ENCODE assay signal across 21 cellular contexts in genomic region chr18:30387401-30387800, GRCh38.
"Had no signal": no experiment of that assay in that cellular context is flagged by ENCODE, and none has a peak within 500 bp of the region (broad histone marks: within the 10 kb centered on the region; RNA-seq: fewer than 3 reads in every experiment).

No MANE protein-coding gene starts in this region.

- H3K4me1 ChIP-seq: esophagus muscularis mucosa, tibial nerve, vagina had no signal

- H3K9me3 ChIP-seq: esophagus muscularis mucosa, mucosa of descending colon, neutrophil, tibial nerve, vagina had no signal

- H3K27ac ChIP-seq: dorsolateral prefrontal cortex, esophagus muscularis mucosa, neutrophil, tibial nerve, vagina had no signal

- H3K4me3 Mint-ChIP-seq: activated T-helper 17 cell treated with anti-CD3 and anti-CD28 coated beads, Interleukin-2, amount 50 U/mL, for 72 hours; naive thymus-derived CD4-positive, alpha-beta T cell; T-helper 2 cell treated with Interferon-gamma antibody and Interleukin-4, amounts not matched to agents 5 μg/mL and 100 μg/mL, for 36 hours had no signal

- H3K36me3 ChIP-seq: esophagus muscularis mucosa, neutrophil, tibial nerve, vagina had no signal

- H3K4me1 Mint-ChIP-seq: activated T-helper 17 cell treated with anti-CD3 and anti-CD28 coated beads, Interleukin-2, amount 50 U/mL, for 72 hours; naive thymus-derived CD4-positive, alpha-beta T cell had no signal

- DNase-seq: activated CD4-positive, CD25-positive, alpha-beta regulatory T cell treated with anti-CD3 and anti-CD28 coated beads, Interleukin-2, amount 50 U/mL, for 72 hours; activated naive CD4-positive, alpha-beta T cell treated with Interleukin-2 at 50 U/mL for 16 hours; activated T-cell treated with anti-CD3 and anti-CD28 coated beads for 4 hours; aorta; dorsolateral prefrontal cortex; glutamatergic neuron; left colon; mucosa of descending colon; naive thymus-derived CD4-positive, alpha-beta T cell; posterior cingulate gyrus; retina; stimulated activated CD4-positive, alpha-beta T cell treated with anti-CD3 and anti-CD28 coated beads, Interleukin-2, amount 100 ng/mL, for 48 hours; stimulated activated naive CD4-positive, alpha-beta T cell had no signal

- H3K27me3 ChIP-seq: dorsolateral prefrontal cortex, esophagus muscularis mucosa, neutrophil, tibial nerve, vagina had no signal

- ATAC-seq: activated T-helper 17 cell treated with anti-CD3 and anti-CD28 coated beads, Interleukin-2, amount 50 U/mL, for 72 hours; left colon; mucosa of descending colon; naive thymus-derived CD4-positive, alpha-beta T cell had no signal

- FAIRE-seq: islet of Langerhans had no signal

- H3K27ac Mint-ChIP-seq: activated T-helper 17 cell treated with anti-CD3 and anti-CD28 coated beads, Interleukin-2, amount 50 U/mL, for 72 hours; naive thymus-derived CD4-positive, alpha-beta T cell; T-helper 2 cell treated with Interferon-gamma antibody and Interleukin-4, amounts not matched to agents 5 μg/mL and 100 μg/mL, for 36 hours had no signal

- H3K27me3 Mint-ChIP-seq: activated T-helper 17 cell treated with anti-CD3 and anti-CD28 coated beads, Interleukin-2, amount 50 U/mL, for 72 hours; naive thymus-derived CD4-positive, alpha-beta T cell had no signal

- H3K4me3 ChIP-seq: dorsolateral prefrontal cortex, esophagus muscularis mucosa, lung, mucosa of descending colon, tibial nerve, vagina had no signal
